Comparison of ENCODE assay signal across 8 cellular contexts in the genomic region with DNA sequence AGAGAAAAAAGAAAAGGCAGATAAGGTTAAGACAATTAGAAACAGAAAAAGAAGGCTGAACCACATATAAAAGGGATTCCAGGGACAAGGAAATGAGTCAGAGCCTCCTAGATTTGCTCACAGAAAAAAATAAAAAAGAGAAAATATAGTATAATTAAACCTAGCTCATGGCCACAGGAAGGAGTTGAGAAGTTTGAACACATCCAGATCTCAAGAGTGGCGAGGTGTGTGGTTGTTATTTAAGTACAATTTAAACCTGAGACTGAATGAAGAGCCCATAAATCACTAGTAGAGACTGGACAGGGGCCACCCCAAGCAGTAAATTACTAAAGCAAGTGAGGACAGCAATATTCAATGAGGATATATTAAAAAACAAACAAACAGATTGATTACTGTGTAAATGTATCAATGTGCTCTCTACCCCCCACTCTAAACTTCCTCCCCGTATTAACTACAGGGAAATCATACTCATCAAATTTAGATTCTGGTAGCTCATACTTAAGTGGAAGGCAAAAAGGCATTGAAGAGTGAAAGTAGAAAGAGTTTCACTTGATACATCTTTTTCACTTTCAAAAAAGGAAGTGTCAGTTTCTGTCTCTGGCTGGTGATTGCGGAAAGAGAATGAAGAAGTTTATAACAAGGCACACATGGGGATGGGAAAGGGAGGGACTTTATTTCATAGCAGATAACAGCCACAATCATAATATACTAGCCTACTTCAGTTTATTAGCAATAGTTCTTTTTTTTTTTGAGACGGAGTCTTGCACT. TPM values are rescaled to one million over a fixed set of nuclear protein-coding genes. Genes with fewer than 3 reads are reported as not detected.
DNase-seq lines count a peak whose midpoint lies in the region; ATAC-seq, FAIRE-seq and TF ChIP-seq lines count a peak whose summit lies in the region.

No MANE protein-coding gene starts in this region.

- peak; percentile 63 for ATAC-seq in GM18873 (IDR thresholded peaks at IDR 0.05; ENCODE audit: low FRiP score, unreplicated experiment)
- peak; percentile 81 for ATAC-seq in HG03060 (IDR thresholded peaks at IDR 0.05; ENCODE audit: low read depth, unreplicated experiment)

- H3K79me2 ChIP-seq in ACC112 (ENCODE audit: control insufficient read depth, insufficient read depth, low read length, unreplicated experiment) = no peaks in the 10 kb centered on the region

- no peaks in the 10 kb centered on the region for H3K9me3 ChIP-seq in kidney (ENCODE audit: control insufficient read depth in 1 of 2, low read length in 2 of 2)

- no peak overlapping the region for H3K9ac ChIP-seq in kidney (ENCODE audit: low read length in 2 of 2)

- H3K27ac ChIP-seq in ACC112 (ENCODE audit: low read depth, low read length) (peak overlapping the region; percentile 50), kidney (ENCODE audit: low read depth in 2 of 2, low read length in 2 of 2) (no peak overlapping the region)

- DNase-seq in kidney glomerular epithelial cell (lab: John Stamatoyannopoulos, UW) = peak; percentile 17
- no peak for DNase-seq in retina
- no peak for DNase-seq in NCI-H2107 (lab: John Stamatoyannopoulos, UW)
- DNase-seq in kidney = no peak

- H3K4me1 ChIP-seq in ACC112 (ENCODE audit: control insufficient read depth, insufficient read depth, low read length, unreplicated experiment) (peaks cover 5% of the 10 kb centered on the region), kidney (ENCODE audit: control insufficient read depth in 1 of 2, insufficient read depth in 1 of 2, low read depth in 1 of 2, low read length in 2 of 2) (no peaks in the 10 kb centered on the region)

- no peaks in the 10 kb centered on the region for H3K27me3 ChIP-seq in ACC112 (ENCODE audit: insufficient read depth, low read length)

- TF ChIP-seq POLR2A in Raji (IDR thresholded peaks at IDR 0.05; ENCODE audit: insufficient read depth, low read depth, low read length) = 0 out of 2 replicates have a peak, but pooled peaks have one; percentile 13

- H2AFZ ChIP-seq in ACC112 (ENCODE audit: low read length, unreplicated experiment) = peak overlapping the region; percentile 94

- FAIRE-seq in kidney (lab: Jason Lieb, UNC) = no peak

- no peaks in the 10 kb centered on the region for H3K36me3 ChIP-seq in ACC112 (ENCODE audit: insufficient read depth, low read length)
- no peaks in the 10 kb centered on the region for H3K36me3 ChIP-seq in kidney (ENCODE audit: control insufficient read depth in 1 of 2, insufficient read depth in 2 of 2, low read length in 2 of 2)

- H3K4me3 ChIP-seq in ACC112 (ENCODE audit: low read depth, low read length) (peak overlapping the region; percentile 39), kidney (ENCODE audit: low read length in 2 of 2) (no peak overlapping the region)

- no peak for TF ChIP-seq CTCF in kidney (IDR thresholded peaks at IDR 0.05; ENCODE audit: borderline replicate concordance, extremely low read depth, insufficient read depth)

- intact Hi-C loops in kidney (cut with DNase I) = no loop called here

RNA-seq across cellular contexts. Expression of a gene that starts 49.3 kb away (rescaled TPM):
- total RNA-seq in kidney = 52.2 TPM
- 8.3 TPM for polyA plus RNA-seq in kidney (ENCODE audit: insufficient read depth, low read depth, low replicate concordance)
